In the genomic region with DNA sequence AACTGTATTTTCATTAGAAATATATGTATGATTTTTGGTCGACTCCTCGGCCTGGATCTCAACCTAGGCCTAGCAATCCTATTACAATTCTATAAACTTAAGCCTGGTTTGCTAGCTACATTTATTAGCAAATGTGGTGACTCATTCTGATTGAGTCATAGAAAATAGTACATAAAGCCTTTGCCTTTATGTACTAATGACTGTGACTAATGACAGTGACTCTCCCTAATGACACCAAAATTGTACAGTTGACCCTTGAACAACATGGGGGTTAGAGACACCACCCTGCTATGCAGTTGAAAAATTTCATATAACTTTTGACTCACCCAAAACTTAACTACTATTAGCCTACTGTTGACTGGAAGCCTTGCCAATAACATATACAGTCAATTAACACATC, we compare ENCODE assay signal across 13 cellular contexts.
DNase-seq lines count a peak whose midpoint lies in the region; TF ChIP-seq lines count a peak whose summit lies in the region.
"Had no signal": no experiment of that assay in that cellular context is flagged by ENCODE, and none has a peak within 500 bp of the region (broad histone marks: within the 10 kb centered on the region; RNA-seq: fewer than 3 reads in every experiment).

No MANE protein-coding gene starts in this region.

- no peak for TF ChIP-seq POLR2A in esophagus squamous epithelium (IDR thresholded peaks at IDR 0.05)

- H3K4me1 ChIP-seq in esophagus squamous epithelium: peaks cover 0 to 18% (median 0%) of the 10 kb centered on the region in 3 donors
- H3K4me1 ChIP-seq in skeletal muscle satellite cell (ENCODE audit: control insufficient read depth, insufficient read depth, low read length): peaks cover 10% of the 10 kb centered on the region
- H3K4me1 ChIP-seq in colonic mucosa: no peaks in the 10 kb centered on the region
- H3K4me1 ChIP-seq: tibial nerve had no signal

- no peaks in the 10 kb centered on the region for H3K36me3 ChIP-seq in esophagus squamous epithelium
- peaks cover 5% of the 10 kb centered on the region for H3K36me3 ChIP-seq in skeletal muscle satellite cell (ENCODE audit: insufficient read depth, low read length)
- no peaks in the 10 kb centered on the region for H3K36me3 ChIP-seq in colonic mucosa
- H3K36me3 ChIP-seq: tibial nerve had no signal

- H3K9ac ChIP-seq in skeletal muscle satellite cell (ENCODE audit: low read depth, low read length) (no peak overlapping the region), colonic mucosa (ENCODE audit: low read depth in 2 of 2, low read length in 2 of 2) (no peak overlapping the region)

- no peaks in the 10 kb centered on the region for H3K9me3 ChIP-seq in esophagus squamous epithelium
- no peaks in the 10 kb centered on the region for H3K9me3 ChIP-seq in skeletal muscle satellite cell (replicated peaks; ENCODE audit: low read length)
- no peaks in the 10 kb centered on the region for H3K9me3 ChIP-seq in colonic mucosa

- H3K27ac ChIP-seq in esophagus squamous epithelium: peak overlapping the region in 3 of 4 donors; percentile 30 to 61 (median 40)
- H3K27ac ChIP-seq in colonic mucosa: no peak overlapping the region
- H3K27ac ChIP-seq: HL-60 had no signal

- H3K4me3 ChIP-seq in esophagus squamous epithelium (no peak overlapping the region), skeletal muscle satellite cell (ENCODE audit: low read length) (no peak overlapping the region), colonic mucosa (no peak overlapping the region)
- H3K4me3 ChIP-seq: tibial nerve had no signal

- TF ChIP-seq CTCF in esophagus squamous epithelium (IDR thresholded peaks at IDR 0.05) (no peak), colonic mucosa (IDR thresholded peaks at IDR 0.05) (no peak)

- no peaks in the 10 kb centered on the region for H3K27me3 ChIP-seq in esophagus squamous epithelium
- no peaks in the 10 kb centered on the region for H3K27me3 ChIP-seq in skeletal muscle satellite cell (ENCODE audit: control insufficient read depth, insufficient read depth, low read length)
- no peaks in the 10 kb centered on the region for H3K27me3 ChIP-seq in colonic mucosa
- H3K27me3 ChIP-seq: tibial nerve had no signal

- 49 to 52% methylated on average over 2 of the region's 2 CpGs for WGBS in esophagus squamous epithelium, 2 donors

- intact Hi-C loops in esophagus squamous epithelium (cut with DNase I) (no loop called here), colonic mucosa (cut with DNase I) (no loop called here)

- DNase-seq in GM04504 (ENCODE audit: low read depth) (peak; percentile 42), RPMI7951 (ENCODE audit: low read depth) (peak; percentile 76), esophagus squamous epithelium (lab: John Stamatoyannopoulos, UW) (no peak), colonic mucosa (no peak), COLO668 (lab: John Stamatoyannopoulos, UW; ENCODE audit: unreplicated experiment) (no peak), GDM1 (lab: John Stamatoyannopoulos, UW) (no peak)
- DNase-seq in stimulated activated CD4-positive, alpha-beta T cell treated with anti-CD3 and anti-CD28 coated beads, Interleukin-1b, Interleukin-23, amount 100 ng/mL, for 48 hours: no peak
- DNase-seq: anterior cingulate cortex, NCI-H1694 treated with DMSO at 0.1 percent for 48 hours, T-helper 17 cell had no signal

- H3K4me2 ChIP-seq in skeletal muscle satellite cell (ENCODE audit: low read length): peak overlapping the region; percentile 14

Comparison
In these comparisons a context has a peak if more than half of its experiments do, and no peak if none do; other contexts are left out.
1. DNase-seq: peak in GM04504 (single experiment) and RPMI7951 (single experiment); none in esophagus squamous epithelium (single experiment), colonic mucosa (single experiment), COLO668 (single experiment), stimulated activated CD4-positive, alpha-beta T cell treated with anti-CD3 and anti-CD28 coated beads, Interleukin-1b, Interleukin-23, amount 100 ng/mL, for 48 hours (single experiment) and GDM1 (single experiment).